ENCODE assay signal across 8 cellular contexts in the genomic region with DNA sequence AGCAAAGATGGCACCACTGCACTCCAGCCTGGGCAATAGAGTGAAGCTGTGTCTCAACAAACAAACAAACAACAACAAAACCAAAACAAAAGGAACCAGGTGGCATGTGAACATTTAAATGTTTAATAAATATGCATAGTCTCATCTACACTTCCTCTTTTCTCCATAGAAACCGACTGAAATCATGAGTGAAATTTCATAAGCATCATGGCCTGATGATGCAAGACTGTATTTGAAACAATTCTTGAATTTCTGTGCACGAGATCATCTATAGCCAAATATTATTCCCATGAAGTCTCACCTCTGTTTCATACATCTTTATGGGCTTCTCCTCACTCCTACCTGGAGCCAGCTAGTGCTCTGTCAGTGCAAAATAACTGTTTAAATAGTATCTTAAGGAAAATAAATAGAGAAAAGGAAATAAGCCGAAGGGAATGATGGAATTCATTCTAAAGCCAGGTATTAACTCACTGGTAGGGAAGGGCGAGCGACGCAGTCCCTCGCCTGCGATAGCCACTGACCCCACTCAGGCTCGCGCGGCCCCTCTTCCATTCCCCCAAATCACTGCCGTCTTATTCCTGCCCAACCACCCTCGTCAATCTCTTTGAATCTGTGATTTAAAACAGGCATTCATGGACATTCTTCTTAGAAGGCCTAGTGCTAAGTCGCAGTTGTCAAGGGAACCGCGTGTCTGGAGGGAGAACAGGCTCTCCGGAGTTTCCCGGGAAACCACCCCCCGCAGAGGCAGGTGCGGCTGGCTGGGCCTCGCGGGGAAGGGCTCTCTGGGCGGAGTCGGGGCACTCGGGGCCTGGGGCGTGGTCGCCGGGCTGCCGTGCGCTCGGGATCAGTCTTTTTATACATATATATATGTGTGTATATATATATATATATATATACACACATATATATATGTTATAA. TPM values are rescaled to one million over a fixed set of nuclear protein-coding genes. Genes with fewer than 3 reads are reported as not detected.
DNase-seq lines count a peak whose midpoint lies in the region; ATAC-seq and TF ChIP-seq lines count a peak whose summit lies in the region.

No MANE protein-coding gene starts in this region.

- no peak for ATAC-seq in activated CD4-positive, CD25-positive, alpha-beta regulatory T cell treated with anti-CD3 and anti-CD28 coated beads, Interleukin-2, amount 50 U/mL, for 24 hours
- peak; percentile 51 to 54 for ATAC-seq in naive B cell (ENCODE audit: low read depth in 2 of 2)

- DNase-seq in activated CD4-positive, CD25-positive, alpha-beta regulatory T cell treated with anti-CD3 and anti-CD28 coated beads, Interleukin-2, amount 50 U/mL, for 72 hours: peak; percentile 45
- DNase-seq in NCI-H1048 (lab: John Stamatoyannopoulos, UW): peak; percentile 88
- peak; percentile 78 for DNase-seq in SKM-1 (lab: John Stamatoyannopoulos, UW; ENCODE audit: unreplicated experiment)
- peak; percentile 56 for DNase-seq in naive B cell
- peak; percentile 87 for DNase-seq in type B pancreatic cell (ENCODE audit: extremely low spot score, unreplicated experiment)
- DNase-seq in mesenteric fat pad (ENCODE audit: low spot score): no peak

- H3K4me1 Mint-ChIP-seq in naive B cell (peaks cover 22 to 31% (median 28%) of the 10 kb centered on the region in 3 donors), type B pancreatic cell (ENCODE audit: unreplicated experiment) (peaks cover 35% of the 10 kb centered on the region)

- peaks cover 8% of the 10 kb centered on the region for H3K4me1 ChIP-seq in endocrine pancreas (ENCODE audit: control insufficient read depth, insufficient read depth, low read length)

- H3K4me3 ChIP-seq in endocrine pancreas (ENCODE audit: control insufficient read depth, insufficient read depth, low read length): peak overlapping the region; percentile 81

- no peaks in the 10 kb centered on the region for H3K9me3 ChIP-seq in endocrine pancreas (ENCODE audit: control insufficient read depth, low read length)

- no peaks in the 10 kb centered on the region for H3K27me3 ChIP-seq in endocrine pancreas (ENCODE audit: control insufficient read depth, insufficient read depth, low read length)

- H3K9ac ChIP-seq in endocrine pancreas (ENCODE audit: control insufficient read depth, insufficient read depth, low read length): no peak overlapping the region

- H3K36me3 ChIP-seq in endocrine pancreas (ENCODE audit: control insufficient read depth, insufficient read depth, low read length): no peaks in the 10 kb centered on the region

- no peak for TF ChIP-seq CTCF in type B pancreatic cell (conservative IDR thresholded peaks at IDR 0.05)

- H3K36me3 Mint-ChIP-seq in naive B cell (no peaks in the 10 kb centered on the region), type B pancreatic cell (no peaks in the 10 kb centered on the region)

- H3K27me3 Mint-ChIP-seq in naive B cell (peaks cover 28 to 37% (median 33%) of the 10 kb centered on the region in 3 donors), type B pancreatic cell (peaks cover 13% of the 10 kb centered on the region)

- H3K27ac Mint-ChIP-seq in naive B cell (peak overlapping the region; percentile 81 to 98 (median 91)), type B pancreatic cell (peak overlapping the region; percentile 99)

- H3K4me3 Mint-ChIP-seq in naive B cell: peak overlapping the region; percentile 79 to 96 (median 93)
- H3K4me3 Mint-ChIP-seq in type B pancreatic cell: peak overlapping the region; percentile 92

- no peaks in the 10 kb centered on the region for H3K9me3 Mint-ChIP-seq in naive B cell
- H3K9me3 Mint-ChIP-seq in type B pancreatic cell: no peaks in the 10 kb centered on the region

RNA-seq across cellular contexts. Expression of a gene that starts 52.4 kb away (rescaled TPM):
- 1 to 10 TPM in 5 of 6 donors, not detected in 1; 1.3 to 4.6 (median 2.6) TPM for polyA plus RNA-seq in naive B cell (ENCODE audit: low read depth in 6 of 6)
- total RNA-seq in type B pancreatic cell (ENCODE audit: low replicate concordance): 83.1 and 105 TPM in 2 replicates
- 17.6 TPM for total RNA-seq in mesenteric fat pad

Comparison
In these comparisons a context has a peak if more than half of its experiments do, and no peak if none do; other contexts are left out.
1. ATAC-seq: peak in naive B cell (2 of 2); none in activated CD4-positive, CD25-positive, alpha-beta regulatory T cell treated with anti-CD3 and anti-CD28 coated beads, Interleukin-2, amount 50 U/mL, for 24 hours (0 of 2).